ENCODE assay signal across 21 cellular contexts in the genomic region with DNA sequence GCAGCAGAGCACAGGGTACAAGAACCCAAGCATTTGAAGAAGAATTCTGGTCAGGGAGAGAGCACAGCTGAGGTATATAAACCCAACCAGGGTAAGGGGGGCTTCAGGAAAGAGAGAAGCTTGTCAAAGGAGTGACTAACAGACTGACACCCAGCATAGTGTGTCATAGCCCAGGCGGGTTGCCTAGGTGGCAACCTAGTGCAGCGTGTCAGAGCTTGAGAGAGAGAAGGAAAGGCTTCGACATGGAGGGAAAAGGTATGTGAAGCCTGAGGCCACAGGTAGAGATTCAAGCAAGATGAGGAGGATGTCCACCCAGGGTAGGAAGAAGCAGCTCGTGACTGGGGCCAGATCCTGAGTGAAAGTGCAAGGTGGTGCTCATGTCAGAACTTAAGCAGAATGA. TPM values are rescaled to one million over a fixed set of nuclear protein-coding genes. Genes with fewer than 3 reads are reported as not detected.
DNase-seq lines count a peak whose midpoint lies in the region; ATAC-seq, FAIRE-seq and TF ChIP-seq lines count a peak whose summit lies in the region.
"Had no signal": no experiment of that assay in that cellular context is flagged by ENCODE, and none has a peak within 500 bp of the region (broad histone marks: within the 10 kb centered on the region; RNA-seq: fewer than 3 reads in every experiment).

No MANE protein-coding gene starts in this region.

- TF ChIP-seq EP300 in HepG2 (IDR thresholded peaks at IDR 0.05; ENCODE audit: low read depth in 2 of 2, low read length in 2 of 2), result no peak
- TF ChIP-seq EP300 in HepG2 (CRISPR knock-in tag; IDR thresholded peaks at IDR 0.05; ENCODE audit: borderline replicate concordance), result no peak

- no peaks in the 10 kb centered on the region for H4K20me1 ChIP-seq in HepG2 (ENCODE audit: insufficient read depth, low read length)

- H3K9me3 ChIP-seq in HepG2 (ENCODE audit: low read length), result no peaks in the 10 kb centered on the region
- H3K9me3 ChIP-seq in MG63, result no peaks in the 10 kb centered on the region
- H3K9me3 ChIP-seq: Peyer's patch had no signal

- no peak overlapping the region; the same call in 1 of the 2 replicates for H3K4me2 ChIP-seq in HepG2 (ENCODE audit: low read depth, low read length)

- no TSS peak for BruUV-seq in HepG2 (replicated peaks; lab: Mats Ljungman, UMichigan)

- CTCF ChIA-PET in HepG2 (lab: Yijun Ruan, JAX; ENCODE audit: low intra/inter-chr PET ratio, low total read pairs), result no interaction called here

- no peaks in the 10 kb centered on the region for H3K4me1 ChIP-seq in HepG2 (ENCODE audit: insufficient read depth, low read length)

- H3K9ac ChIP-seq in HepG2 (ENCODE audit: insufficient read depth, low read depth, low read length), result no peak overlapping the region

- H3K79me2 ChIP-seq in HepG2 (ENCODE audit: insufficient read depth, low read length), result no peaks in the 10 kb centered on the region

- in situ Hi-C loops in HepG2 (cut with HindIII; ENCODE audit: extremely low pct_ligation_motif_present, low pct_unique_long_range_greater_than_20kb), result no loop called here

- intact Hi-C loops in HepG2 (cut with micrococcal nuclease; ENCODE audit: unreplicated experiment), result no loop called here

- ATAC-seq in HepG2, result peak; percentile 50; the same call in 1 of the 3 replicates

- H3K27ac ChIP-seq in HepG2 (ENCODE audit: extremely low read length, insufficient read depth, low read length), result no peak overlapping the region
- H3K27ac ChIP-seq: Peyer's patch, SJCRH30 had no signal

- DNase-seq in stimulated activated CD8-positive, alpha-beta memory T cell treated with anti-CD3 and anti-CD28 coated beads, Interleukin-12 subunit alpha, Interleukin-12 subunit beta, amount 100 ng/mL, for 4 hours (ENCODE audit: low read depth), result peak; percentile 1
- no peak for DNase-seq in stimulated activated CD8-positive, alpha-beta memory T cell treated with anti-CD3 and anti-CD28 coated beads, Interleukin-4, amount 100 ng/mL, for 48 hours
- DNase-seq in bronchial epithelial cell (ENCODE audit: low read depth) (peak; percentile 92), HepG2 (ENCODE audit: low spot score) (no peak), MG63 (no peak), D341Med (ENCODE audit: low spot score) (no peak), NOMO-1 treated with DMSO at 0.1 percent for 48 hours (lab: John Stamatoyannopoulos, UW; ENCODE audit: unreplicated experiment) (no peak)
- DNase-seq: CD4-positive, CD25-positive, alpha-beta regulatory T cell; DMS79; H7; KBM-7; NCI-H1105; NCI-H146; NCI-H2029 treated with DMSO at 0.1 percent for 48 hours; NCI-H2171; NCI-H345; NCI-H524; NCI-H774; Peyer's patch; SJCRH30 had no signal

- POLR2A ChIA-PET in HepG2 (lab: Yijun Ruan, JAX), result no interaction called here

- TF ChIP-seq POLR2A in HepG2 (IDR thresholded peaks at IDR 0.05; ENCODE audit: insufficient read depth in 1 of 2, low read depth in 2 of 2, low read length in 2 of 2), result no peak

- WGBS in HepG2 (ENCODE audit: low lambda C conversion rate), result 1% methylated on average over 4 of the region's 4 CpGs

- no peak overlapping the region for H2AFZ ChIP-seq in HepG2 (ENCODE audit: low read length)

- peak; percentile 16 for TF ChIP-seq CTCF in bronchial epithelial cell (IDR thresholded peaks at IDR 0.05; ENCODE audit: insufficient read depth, low read length, severe bottlenecking)
- TF ChIP-seq CTCF in HepG2 (CRISPR knock-in tag; IDR thresholded peaks at IDR 0.05), result no peak

- FAIRE-seq in bronchial epithelial cell (lab: Jason Lieb, UNC), result no peak
- no peak for FAIRE-seq in HepG2 (lab: Jason Lieb, UNC)

- TF ChIP-seq RAD21 in HepG2 (CRISPR knock-in tag; IDR thresholded peaks at IDR 0.05), result no peak

- no peaks in the 10 kb centered on the region for H3K27me3 ChIP-seq in bronchial epithelial cell (ENCODE audit: control insufficient read depth, insufficient read depth, low read length)
- H3K27me3 ChIP-seq in HepG2 (ENCODE audit: control insufficient read depth in 1 of 2, insufficient read depth in 2 of 2, low read length in 2 of 2), result no peaks in the 10 kb centered on the region
- H3K27me3 ChIP-seq in MG63, result no peaks in the 10 kb centered on the region
- H3K27me3 ChIP-seq: Peyer's patch, SJCRH30 had no signal

- H3K4me3 ChIP-seq in bronchial epithelial cell (ENCODE audit: low read depth, low read length) (no peak overlapping the region), HepG2 (replicated peaks in 1 of 3; ENCODE audit: insufficient read depth in 1 of 3, low read depth in 2 of 3, low read length in 3 of 3) (no peak overlapping the region), MG63 (no peak overlapping the region)
- H3K4me3 ChIP-seq: Peyer's patch, SJCRH30 had no signal

- H3K36me3 ChIP-seq in bronchial epithelial cell (ENCODE audit: control insufficient read depth, insufficient read depth, low read length) (no peaks in the 10 kb centered on the region), HepG2 (replicated peaks in 1 of 2; ENCODE audit: control insufficient read depth in 1 of 2, insufficient read depth in 2 of 2, low read length in 2 of 2) (no peaks in the 10 kb centered on the region), MG63 (no peaks in the 10 kb centered on the region)
- H3K36me3 ChIP-seq: Peyer's patch, SJCRH30 had no signal

TF ChIP-seq in HepG2, 621 proteins besides CTCF, POLR2A, EP300 and RAD21 (continues in another document):
- TF ChIP-seq PCBP2 (optimal IDR thresholded peaks at IDR 0.05; ENCODE audit: low read depth, low read length, poor library complexity, severe bottlenecking), result no peak

RNA-seq across cellular contexts. Expression of a gene that starts 8.5 kb away (rescaled TPM):
- total RNA-seq in bronchial epithelial cell (17.2 and 35.5 TPM in 2 replicates), HepG2 (2016; rRNA removed; fragmentation: Illumina TruSeq; extraction: Trizol) (8.4 and 14.5 TPM in 2 replicates)
- 0.62 and 1.0 TPM in 2 replicates for total RNA-seq in HepG2 (2016; cell fraction: cytosol; rRNA removed; fragmentation: Illumina TruSeq; extraction: Trizol; ENCODE audit: low read depth)
- total RNA-seq in HepG2 (2016; cell fraction: insoluble cytoplasmic fraction; rRNA removed; fragmentation: Illumina TruSeq; extraction: Trizol), result 7.1 and 13.3 TPM in 2 replicates
- 2.1 and 3.1 TPM in 2 replicates for total RNA-seq in HepG2 (2016; cell fraction: membrane; rRNA removed; fragmentation: Illumina TruSeq; extraction: Trizol)
- total RNA-seq in HepG2 (2016; cell fraction: nucleus; rRNA removed; fragmentation: Illumina TruSeq; extraction: Trizol), result 18.8 and 20.1 TPM in 2 replicates
- 4.6 and 4.8 TPM in 2 replicates for polyA plus RNA-seq in HepG2 (2011; rRNA removed)
- 1.8 and 3.7 TPM in 2 replicates for polyA plus RNA-seq in HepG2 (2011; cell fraction: cytosol; rRNA removed)
- polyA plus RNA-seq in HepG2 (2011; cell fraction: nucleus; rRNA removed), result 1.8 and 2.6 TPM in 2 replicates
- 4.9 and 8.5 TPM in 2 replicates for polyA plus RNA-seq in HepG2 (2012)
- 0.26 and 0.31 TPM in 2 replicates for polyA plus RNA-seq in HepG2 (2016; cell fraction: cytosol; fragmentation: Illumina TruSeq; extraction: Trizol; ENCODE audit: low read depth)
- 4.9 and 5.3 TPM in 2 replicates for polyA plus RNA-seq in HepG2 (2016; cell fraction: insoluble cytoplasmic fraction; fragmentation: Illumina TruSeq; extraction: Trizol; ENCODE audit: low read depth)
- polyA plus RNA-seq in HepG2 (2016; cell fraction: membrane; fragmentation: Illumina TruSeq; extraction: Trizol; ENCODE audit: low read depth), result 0.70 and 1.4 TPM in 2 replicates
- 11.4 and 13.9 TPM in 2 replicates for polyA plus RNA-seq in HepG2 (2016; cell fraction: nucleus; fragmentation: Illumina TruSeq; extraction: Trizol; ENCODE audit: insufficient read depth, low read depth)
- polyA minus RNA-seq in HepG2 (2011; rRNA and poly(A)+ RNA removed; ENCODE audit: low replicate concordance), result 4.2 TPM in 1 of 2 replicates, not detected in the other
- 6.0 and 10.0 TPM in 2 replicates for polyA minus RNA-seq in HepG2 (2011; cell fraction: cytosol; rRNA and poly(A)+ RNA removed)
- polyA minus RNA-seq in HepG2 (2011; cell fraction: nucleus; rRNA and poly(A)+ RNA removed), result 21.8 and 32.9 TPM in 2 replicates
- 4.7 and 5.6 TPM in 2 replicates for total RNA-seq in MG63 (2014; rRNA removed; shearing (Covaris generic); ENCODE audit: low replicate concordance)
- total RNA-seq: OCI-LY7 had no signal

Comparison
In these comparisons a context has a peak if more than half of its experiments do, and no peak if none do; other contexts are left out.
1. DNase-seq: peak in stimulated activated CD8-positive, alpha-beta memory T cell treated with anti-CD3 and anti-CD28 coated beads, Interleukin-12 subunit alpha, Interleukin-12 subunit beta, amount 100 ng/mL, for 4 hours (single experiment) and bronchial epithelial cell (single experiment); none in stimulated activated CD8-positive, alpha-beta memory T cell treated with anti-CD3 and anti-CD28 coated beads, Interleukin-4, amount 100 ng/mL, for 48 hours (single experiment), HepG2 (single experiment), MG63 (single experiment), D341Med (single experiment) and NOMO-1 treated with DMSO at 0.1 percent for 48 hours (single experiment).